8 cellular contexts compared by ENCODE assay signal in genomic region chr5:138752341-138752950, GRCh38. TPM values are rescaled to one million over a fixed set of nuclear protein-coding genes. Genes with fewer than 3 reads are reported as not detected.
DNase-seq lines count a peak whose midpoint lies in the region; ATAC-seq and TF ChIP-seq lines count a peak whose summit lies in the region.

No MANE protein-coding gene starts in this region.

- peak overlapping the region; percentile 79 to 85 for H3K4me3 Mint-ChIP-seq in CD14-positive monocyte
- peak overlapping the region; percentile 58 for H3K4me3 Mint-ChIP-seq in activated naive CD8-positive, alpha-beta T cell treated with anti-CD3 and anti-CD28 coated beads, Interleukin-2, amount 10 ng/mL, durations not matched to agents 7 days and 5 days

- peak overlapping the region; percentile 77 to 98 (median 97) for H3K27ac ChIP-seq in spleen

- intact Hi-C loops in CD14-positive monocyte (cut with micrococcal nuclease) (no loop called here), spleen (cut with DNase I; ENCODE audit: low total_unique reads) (no loop called here)

- H3K9me3 ChIP-seq in iPS-15b (ENCODE audit: control insufficient read depth, insufficient read depth, low read length) (no peaks in the 10 kb centered on the region), spleen (peaks cover 0 to 2% (median 0%) of the 10 kb centered on the region in 8 donors)

- H3K36me3 ChIP-seq in iPS-15b (ENCODE audit: control insufficient read depth, insufficient read depth, low read length) (peaks cover 2% of the 10 kb centered on the region), spleen (peaks cover 0 to 1% (median 0%) of the 10 kb centered on the region in 6 donors)

- H3K4me1 Mint-ChIP-seq in CD14-positive monocyte: peaks cover 27% of the 10 kb centered on the region
- H3K4me1 Mint-ChIP-seq in activated naive CD8-positive, alpha-beta T cell treated with anti-CD3 and anti-CD28 coated beads, Interleukin-2, amount 10 ng/mL, durations not matched to agents 7 days and 5 days: peaks cover 8% of the 10 kb centered on the region

- POLR2A ChIA-PET in activated naive CD8-positive, alpha-beta T cell treated with anti-CD3 and anti-CD28 coated beads, Interleukin-2, amount 10 ng/mL, durations not matched to agents 7 days and 5 days (lab: Charles Lee): no interaction called here

- WGBS in spleen, 5 donors: 24 to 38% (median 32%) methylated on average over 15 to 18 of the region's 18 CpGs

- H3K4me1 ChIP-seq in iPS-15b (ENCODE audit: control insufficient read depth, insufficient read depth, low read length) (peaks cover 15% of the 10 kb centered on the region), spleen (peaks cover 0 to 53% (median 33%) of the 10 kb centered on the region in 6 donors)

- peak overlapping the region; percentile 78 for H3K4me3 ChIP-seq in iPS-15b (ENCODE audit: low read depth, low read length)
- H3K4me3 ChIP-seq in spleen: peak overlapping the region; percentile 76 to 97 (median 91)

- DNase-seq in CD14-positive monocyte (ENCODE audit: low spot score): no peak
- DNase-seq in HT1080 (ENCODE audit: low read depth): peak; percentile 22
- DNase-seq in activated naive CD8-positive, alpha-beta T cell treated with anti-CD3 and anti-CD28 coated beads, Interleukin-2, amount 10 ng/mL, durations not matched to agents 7 days and 5 days: no peak
- no peak for DNase-seq in spleen
- DNase-seq in NK-92 treated with Interleukin-12 subunit alpha and Interleukin-12 subunit beta, amount 100 ng/mL, for 24 hours (lab: John Stamatoyannopoulos, UW): no peak

- H3K27me3 Mint-ChIP-seq in CD14-positive monocyte (ENCODE audit: low read depth in 3 of 3): peaks cover 2 to 24% (median 8%) of the 10 kb centered on the region in 3 donors
- peaks cover 56% of the 10 kb centered on the region for H3K27me3 Mint-ChIP-seq in activated naive CD8-positive, alpha-beta T cell treated with anti-CD3 and anti-CD28 coated beads, Interleukin-2, amount 10 ng/mL, durations not matched to agents 7 days and 5 days

- no peak for TF ChIP-seq POLR2A in spleen (IDR thresholded peaks at IDR 0.05)

- H3K27ac Mint-ChIP-seq in CD14-positive monocyte: peak overlapping the region in 5 of 7 donors; percentile 36 to 64 (median 60)
- H3K27ac Mint-ChIP-seq in activated naive CD8-positive, alpha-beta T cell treated with anti-CD3 and anti-CD28 coated beads, Interleukin-2, amount 10 ng/mL, durations not matched to agents 7 days and 5 days: no peak overlapping the region

- H3K36me3 Mint-ChIP-seq in CD14-positive monocyte: peaks cover 14 to 25% of the 10 kb centered on the region in 2 donors
- no peaks in the 10 kb centered on the region for H3K36me3 Mint-ChIP-seq in activated naive CD8-positive, alpha-beta T cell treated with anti-CD3 and anti-CD28 coated beads, Interleukin-2, amount 10 ng/mL, durations not matched to agents 7 days and 5 days

- H3K9me3 Mint-ChIP-seq in CD14-positive monocyte: peaks cover 0 to 2% (median 0%) of the 10 kb centered on the region in 7 donors
- H3K9me3 Mint-ChIP-seq in activated naive CD8-positive, alpha-beta T cell treated with anti-CD3 and anti-CD28 coated beads, Interleukin-2, amount 10 ng/mL, durations not matched to agents 7 days and 5 days: peaks cover 3% of the 10 kb centered on the region

- peak overlapping the region; percentile 83 for H3K9ac ChIP-seq in iPS-15b (ENCODE audit: low read depth, low read length)

- TF ChIP-seq CTCF in CD14-positive monocyte (IDR thresholded peaks at IDR 0.05): no peak
- no peak for TF ChIP-seq CTCF in spleen (IDR thresholded peaks at IDR 0.05 in 8 of 11, conservative IDR thresholded peaks at IDR 0.05 in 3 of 11)

- H3K27me3 ChIP-seq in iPS-15b (ENCODE audit: control insufficient read depth, insufficient read depth, low read length) (no peaks in the 10 kb centered on the region), spleen (replicated peaks in 1 of 7) (peaks cover 0 to 14% (median 0%) of the 10 kb centered on the region in 7 donors)

- ATAC-seq in activated naive CD8-positive, alpha-beta T cell treated with anti-CD3 and anti-CD28 coated beads, Interleukin-2, amount 10 ng/mL, durations not matched to agents 7 days and 5 days (ENCODE audit: low read depth): no peak
- no peak for ATAC-seq in GM21367 (IDR thresholded peaks at IDR 0.05; ENCODE audit: unreplicated experiment)
- no peak for ATAC-seq in HG03280 (IDR thresholded peaks at IDR 0.05; ENCODE audit: unreplicated experiment)

RNA-seq across cellular contexts. Expression of gene CTNNA1, which starts 0.8 kb away (rescaled TPM):
- polyA plus RNA-seq in CD14-positive monocyte: 10 to 100 TPM; 56.6 to 84.5 TPM
- total RNA-seq in HT1080 (2014; rRNA removed; shearing (Covaris generic)): 240 and 246 TPM in 2 replicates
- polyA plus RNA-seq in HT1080 (2015; cell fraction: cytosol; rRNA removed): 192 and 202 TPM in 2 replicates
- polyA plus RNA-seq in HT1080 (2015; cell fraction: nucleus; rRNA removed): 424 and 446 TPM in 2 replicates
- 10 to 100 TPM; 23.1 to 24.2 TPM for total RNA-seq in activated naive CD8-positive, alpha-beta T cell treated with anti-CD3 and anti-CD28 coated beads, Interleukin-2, amount 10 ng/mL, durations not matched to agents 7 days and 5 days
- total RNA-seq in spleen: 100 to 1,000 TPM; 153 to 313 (median 205) TPM
- polyA plus RNA-seq in spleen: 10 to 100 TPM; 26.7 to 59.7 (median 27.7) TPM
